33 cellular contexts compared by ENCODE assay signal in the genomic region with DNA sequence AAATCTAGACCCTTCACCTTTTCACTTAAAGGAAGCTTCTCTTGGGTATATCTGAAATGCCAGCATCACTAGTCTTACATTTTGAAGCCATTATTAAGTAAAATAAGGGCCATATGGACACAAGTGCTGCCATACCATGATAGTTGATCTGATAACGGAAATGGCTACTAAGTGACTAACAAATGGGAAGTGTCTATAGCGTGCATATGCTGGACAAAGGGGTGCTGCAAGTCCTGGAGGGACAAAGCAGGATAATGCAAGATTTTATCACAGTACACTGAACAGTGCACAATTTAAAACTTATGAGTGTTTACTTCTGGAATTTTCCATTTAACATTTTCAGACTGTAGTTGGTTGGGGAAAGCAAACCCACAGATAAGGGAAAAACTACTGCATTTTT.
"Had no signal": no experiment of that assay in that cellular context is flagged by ENCODE, and none has a peak within 500 bp of the region (broad histone marks: within the 10 kb centered on the region; RNA-seq: fewer than 3 reads in every experiment).

No MANE protein-coding gene starts in this region.

- H3K4me3 Mint-ChIP-seq: activated CD4-positive, alpha-beta memory T cell treated with anti-CD3 and anti-CD28 coated beads for 36 hours; activated CD4-positive, alpha-beta T cell treated with anti-CD3 and anti-CD28 coated beads for 36 hours; activated CD8-positive, alpha-beta memory T cell treated with anti-CD3 and anti-CD28 coated beads, Interleukin-2, amount 10 ng/mL, durations not matched to agents 7 days and 5 days; activated CD8-positive, alpha-beta T cell treated with anti-CD3 and anti-CD28 coated beads, Interleukin-2, amount 10 ng/mL, durations not matched to agents 7 days and 5 days; activated naive CD4-positive, alpha-beta T cell treated with anti-CD3 and anti-CD28 coated beads, Interleukin-2, amount 10 ng/mL, durations not matched to agents 7 days and 5 days; activated T-helper 1 cell treated with anti-CD3 and anti-CD28 coated beads, Interleukin-12 subunit alpha, Interleukin-12 subunit beta, Interleukin-2, Interleukin-4 antibody, amounts not matched to agents 30 ng/mL and 10 ng/mL and 1 ng/mL, durations not matched to agents 14 hours and 24 hours and 36 hours; effector memory CD8-positive, alpha-beta T cell; T-helper 1 cell treated with Interleukin-12 subunit alpha and Interleukin-12 subunit beta and Interleukin-4 antibody, amounts not matched to agents 30 μg/mL and 1 μg/mL, for 36 hours; T-helper 2 cell treated with Interferon-gamma antibody and Interleukin-4, amounts not matched to agents 5 μg/mL and 100 μg/mL, for 36 hours had no signal

- DNase-seq: activated CD4-positive, alpha-beta memory T cell treated with anti-CD3 and anti-CD28 coated beads for 36 hours; activated CD4-positive, alpha-beta T cell treated with anti-CD3 and anti-CD28 coated beads for 36 hours; activated CD4-positive, alpha-beta T cell treated with anti-CD3 and anti-CD28 coated beads, Interleukin-2, amount 10 ng/mL, durations not matched to agents 24 days and 14 days; activated CD4-positive, CD25-positive, alpha-beta regulatory T cell; activated CD4-positive, CD25-positive, alpha-beta regulatory T cell treated with anti-CD3 and anti-CD28 coated beads, Interleukin-2, amount 50 U/mL, for 72 hours; activated CD8-positive, alpha-beta memory T cell treated with anti-CD3 and anti-CD28 coated beads, Interleukin-2, amount 10 ng/mL, durations not matched to agents 7 days and 5 days; activated CD8-positive, alpha-beta memory T cell treated with anti-CD3 and anti-CD28 coated beads, Interleukin-2, amount 50 U/mL, for 4 hours; activated CD8-positive, alpha-beta T cell treated with anti-CD3 and anti-CD28 coated beads, Interleukin-2, amount 10 ng/mL, durations not matched to agents 7 days and 5 days; activated gamma-delta T cell; activated naive CD4-positive, alpha-beta T cell; activated naive CD4-positive, alpha-beta T cell treated with anti-CD3 and anti-CD28 coated beads, Interleukin-2, amount 10 ng/mL, durations not matched to agents 7 days and 5 days; activated T-cell treated with anti-CD3 and anti-CD28 coated beads, Interleukin-2, amount 50 U/mL, for 1 hour; activated T-cell treated with anti-CD3 and anti-CD28 coated beads, Interleukin-2, amount 50 U/mL, for 48 hours; adrenal gland; amygdala; aorta; body of pancreas; caudate nucleus; cortex of kidney; dermis blood vessel endothelial cell; effector CD4-positive, alpha-beta T cell; effector memory CD8-positive, alpha-beta T cell; erythroblast; foreskin keratinocyte; gastrocnemius medialis; glutamatergic neuron; heart left ventricle had no signal

- H3K4me1 ChIP-seq: adrenal gland, body of pancreas, foreskin keratinocyte, gastrocnemius medialis had no signal

- H3K36me3 ChIP-seq: adrenal gland, esophagus muscularis mucosa, gastrocnemius medialis, heart left ventricle had no signal

- H3K27ac ChIP-seq: adrenal gland, body of pancreas, esophagus muscularis mucosa, foreskin keratinocyte had no signal

- FAIRE-seq: colon had no signal

- ATAC-seq: activated CD4-positive, alpha-beta T cell treated with anti-CD3 and anti-CD28 coated beads for 36 hours; activated CD8-positive, alpha-beta memory T cell treated with anti-CD3 and anti-CD28 coated beads, Interleukin-2, amount 10 ng/mL, durations not matched to agents 7 days and 5 days; activated CD8-positive, alpha-beta T cell treated with anti-CD3 and anti-CD28 coated beads, Interleukin-2, amount 10 ng/mL, durations not matched to agents 7 days and 5 days; activated naive CD4-positive, alpha-beta T cell treated with anti-CD3 and anti-CD28 coated beads, Interleukin-2, amount 50 U/mL, for 72 hours; body of pancreas; effector memory CD8-positive, alpha-beta T cell; foreskin keratinocyte; gastrocnemius medialis; heart left ventricle had no signal

- H3K9me3 ChIP-seq: adrenal gland, body of pancreas, esophagus muscularis mucosa, gastrocnemius medialis had no signal

- H3K27me3 Mint-ChIP-seq: activated CD4-positive, alpha-beta memory T cell treated with anti-CD3 and anti-CD28 coated beads for 36 hours; activated CD4-positive, alpha-beta T cell treated with anti-CD3 and anti-CD28 coated beads for 36 hours; activated CD4-positive, alpha-beta T cell treated with anti-CD3 and anti-CD28 coated beads, Interleukin-2, amount 10 ng/mL, durations not matched to agents 24 days and 14 days; activated CD8-positive, alpha-beta memory T cell treated with anti-CD3 and anti-CD28 coated beads, Interleukin-2, amount 10 ng/mL, durations not matched to agents 7 days and 5 days; activated naive CD4-positive, alpha-beta T cell treated with anti-CD3 and anti-CD28 coated beads, Interleukin-2, amount 10 ng/mL, durations not matched to agents 7 days and 5 days; effector memory CD8-positive, alpha-beta T cell had no signal

- H3K27ac Mint-ChIP-seq: T-helper 1 cell treated with Interleukin-12 subunit alpha and Interleukin-12 subunit beta and Interleukin-4 antibody, amounts not matched to agents 30 μg/mL and 1 μg/mL, for 36 hours had no signal

- H3K4me3 ChIP-seq: adrenal gland, body of pancreas, esophagus muscularis mucosa, gastrocnemius medialis, heart left ventricle had no signal

- H3K27me3 ChIP-seq: adrenal gland, body of pancreas, esophagus muscularis mucosa, foreskin keratinocyte, gastrocnemius medialis, heart left ventricle had no signal

- H3K9me3 Mint-ChIP-seq: activated CD4-positive, alpha-beta memory T cell treated with anti-CD3 and anti-CD28 coated beads for 36 hours; activated naive CD4-positive, alpha-beta T cell treated with anti-CD3 and anti-CD28 coated beads, Interleukin-2, amount 10 ng/mL, durations not matched to agents 7 days and 5 days; activated T-helper 1 cell treated with anti-CD3 and anti-CD28 coated beads, Interleukin-12 subunit alpha, Interleukin-12 subunit beta, Interleukin-2, Interleukin-4 antibody, amounts not matched to agents 30 ng/mL and 10 ng/mL and 1 ng/mL, durations not matched to agents 14 hours and 24 hours and 36 hours; effector memory CD8-positive, alpha-beta T cell; T-helper 1 cell treated with Interleukin-12 subunit alpha and Interleukin-12 subunit beta and Interleukin-4 antibody, amounts not matched to agents 30 μg/mL and 1 μg/mL, for 36 hours; T-helper 2 cell treated with Interferon-gamma antibody and Interleukin-4, amounts not matched to agents 5 μg/mL and 100 μg/mL, for 36 hours had no signal
